9 cellular contexts compared by ENCODE assay signal in the genomic region with DNA sequence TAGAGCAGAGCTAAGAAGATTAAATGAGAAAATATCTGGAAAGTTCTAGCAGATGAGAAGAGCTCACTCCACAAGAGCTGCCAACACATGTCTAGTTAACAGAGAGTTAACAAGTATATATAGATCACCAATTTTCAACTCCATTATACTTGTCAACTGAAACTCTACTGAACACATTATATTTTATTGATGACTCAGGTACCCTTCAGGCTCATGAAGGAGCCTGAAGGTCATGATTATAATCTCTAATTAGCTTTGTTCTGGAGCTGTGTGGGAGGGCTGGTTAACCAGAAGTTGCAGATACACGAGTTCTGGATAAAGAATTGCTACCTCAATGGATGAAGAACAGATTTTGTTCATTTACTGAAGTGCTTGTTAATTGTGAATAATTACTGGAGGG. TPM values are rescaled to one million over a fixed set of nuclear protein-coding genes. Genes with fewer than 3 reads are reported as not detected.
"Had no signal": no experiment of that assay in that cellular context is flagged by ENCODE, and none has a peak within 500 bp of the region (broad histone marks: within the 10 kb centered on the region; RNA-seq: fewer than 3 reads in every experiment).

No MANE protein-coding gene starts in this region.

- FAIRE-seq: K562 had no signal

- DNase-seq: IMR-90, KBM-7, KG1 had no signal

- H3K27ac ChIP-seq: HL-60, KMS-11 had no signal

- H3K9ac ChIP-seq: KMS-11 had no signal

- ATAC-seq: K562 had no signal

- H3K4me2 ChIP-seq: KMS-11 had no signal

- H3K4me3 ChIP-seq: K562 had no signal

RNA-seq across cellular contexts. Expression of a gene that starts 42.1 kb away (rescaled TPM):
- total RNA-seq: HT-29, HT1080, IMR-90, K562 had no signal
- polyA plus RNA-seq: IgD-negative memory B cell, IMR-90, K562 had no signal
